8 cellular contexts compared by ENCODE assay signal in genomic region chr1:201792534-201793305, GRCh38. TPM values are rescaled to one million over a fixed set of nuclear protein-coding genes. Genes with fewer than 3 reads are reported as not detected.
DNase-seq lines count a peak whose midpoint lies in the region; ATAC-seq and TF ChIP-seq lines count a peak whose summit lies in the region.

No MANE protein-coding gene starts in this region.

- H3K79me1 ChIP-seq in mesendoderm (ENCODE audit: low read length) = no peaks in the 10 kb centered on the region

- no peak overlapping the region for H3K27ac Mint-ChIP-seq in activated CD8-positive, alpha-beta T cell treated with anti-CD3 and anti-CD28 coated beads, Interleukin-2, amount 10 ng/mL, durations not matched to agents 7 days and 5 days
- H3K27ac Mint-ChIP-seq in endodermal cell = no peak overlapping the region

- H3K4me1 ChIP-seq in endodermal cell (ENCODE audit: control insufficient read depth, insufficient read depth, low read length) (no peaks in the 10 kb centered on the region), mesendoderm (ENCODE audit: control insufficient read depth, low read depth, low read length) (no peaks in the 10 kb centered on the region)

- ATAC-seq in activated CD8-positive, alpha-beta T cell treated with anti-CD3 and anti-CD28 coated beads, Interleukin-2, amount 10 ng/mL, durations not matched to agents 7 days and 5 days = peak; percentile 78
- ATAC-seq in GM21528 (IDR thresholded peaks at IDR 0.05; ENCODE audit: low FRiP score, unreplicated experiment) = no peak

- H3K36me3 Mint-ChIP-seq in activated CD8-positive, alpha-beta T cell treated with anti-CD3 and anti-CD28 coated beads, Interleukin-2, amount 10 ng/mL, durations not matched to agents 7 days and 5 days (ENCODE audit: low read depth) = no peaks in the 10 kb centered on the region
- H3K36me3 Mint-ChIP-seq in endodermal cell (ENCODE audit: low read depth) = peaks cover 67% of the 10 kb centered on the region

- no peak overlapping the region for H3K4me3 Mint-ChIP-seq in activated CD8-positive, alpha-beta T cell treated with anti-CD3 and anti-CD28 coated beads, Interleukin-2, amount 10 ng/mL, durations not matched to agents 7 days and 5 days
- no peak overlapping the region for H3K4me3 Mint-ChIP-seq in endodermal cell

- H3K27me3 Mint-ChIP-seq in activated CD8-positive, alpha-beta T cell treated with anti-CD3 and anti-CD28 coated beads, Interleukin-2, amount 10 ng/mL, durations not matched to agents 7 days and 5 days (ENCODE audit: low read depth) = peaks cover under 1% of the 10 kb centered on the region
- no peaks in the 10 kb centered on the region for H3K27me3 Mint-ChIP-seq in endodermal cell (ENCODE audit: insufficient read depth)

- H3K9me3 ChIP-seq in endodermal cell (ENCODE audit: control insufficient read depth, low read length) = no peaks in the 10 kb centered on the region

- POLR2A ChIA-PET in activated CD8-positive, alpha-beta T cell treated with anti-CD3 and anti-CD28 coated beads, Interleukin-2, amount 10 ng/mL, durations not matched to agents 7 days and 5 days (lab: Charles Lee) = no interaction called here

- no peak overlapping the region for H3K27ac ChIP-seq in endodermal cell (ENCODE audit: low read depth, low read length)
- no peak overlapping the region for H3K27ac ChIP-seq in mesendoderm (ENCODE audit: low read depth, low read length)

- H2BK120ac ChIP-seq in mesendoderm (ENCODE audit: low read depth, low read length) = no peak overlapping the region

- no peak overlapping the region for H2BK15ac ChIP-seq in mesendoderm (replicated peaks; ENCODE audit: low read depth)

- H3K27me3 ChIP-seq in endodermal cell (ENCODE audit: control insufficient read depth, insufficient read depth, low read length, poor library complexity, severe bottlenecking) (no peaks in the 10 kb centered on the region), mesendoderm (ENCODE audit: insufficient read depth, low read length, poor library complexity) (no peaks in the 10 kb centered on the region)

- no peaks in the 10 kb centered on the region for H3K79me2 ChIP-seq in mesendoderm (ENCODE audit: control insufficient read depth, insufficient read depth, low read length)

- no peak overlapping the region for H3K18ac ChIP-seq in mesendoderm (ENCODE audit: low read length)

- H3K4me3 ChIP-seq in endodermal cell (ENCODE audit: low read length) (no peak overlapping the region), mesendoderm (ENCODE audit: low read length) (no peak overlapping the region)

- H4K8ac ChIP-seq in mesendoderm (ENCODE audit: low read depth, low read length) = no peak overlapping the region

- H2BK5ac ChIP-seq in mesendoderm (ENCODE audit: low read length) = no peak overlapping the region

- H3K4ac ChIP-seq in mesendoderm (ENCODE audit: low read depth, low read length) = no peak overlapping the region

- 67 to 69% methylated on average over 8 to 9 of the region's 9 CpGs for WGBS in endodermal cell (ENCODE audit: insufficient coverage in 1 of 2, insufficient read length in 1 of 2), 2 experiments
- WGBS in mesendoderm (ENCODE audit: extremely low coverage, insufficient coverage, low lambda C conversion rate) = no CpG with 5 or more reads among the region's 9 CpGs

- peaks cover 24% of the 10 kb centered on the region for H3K4me1 Mint-ChIP-seq in activated CD8-positive, alpha-beta T cell treated with anti-CD3 and anti-CD28 coated beads, Interleukin-2, amount 10 ng/mL, durations not matched to agents 7 days and 5 days (ENCODE audit: low read depth)
- H3K4me1 Mint-ChIP-seq in endodermal cell = no peaks in the 10 kb centered on the region

- no peak overlapping the region for H3K56ac ChIP-seq in mesendoderm (ENCODE audit: low read length)

- no peak overlapping the region for H3K23ac ChIP-seq in mesendoderm (ENCODE audit: low read length)

- no peak overlapping the region for H3K9ac ChIP-seq in endodermal cell (ENCODE audit: extremely low read depth, low read length, poor library complexity, severe bottlenecking)
- no peak overlapping the region for H3K9ac ChIP-seq in mesendoderm (ENCODE audit: low read length)

- CTCF ChIA-PET in activated CD8-positive, alpha-beta T cell treated with anti-CD3 and anti-CD28 coated beads, Interleukin-2, amount 10 ng/mL, durations not matched to agents 7 days and 5 days (lab: Charles Lee) = interaction anchor here (0.8 to 8.1 kb wide), 21 partner anchors 9 to 280 kb away, joined by 3 to 150 read pairs (median 4); no protein-coding TSS in a partner anchor

- no peak overlapping the region for H2AK5ac ChIP-seq in mesendoderm (ENCODE audit: low read length)

- no peak overlapping the region for H4K5ac ChIP-seq in mesendoderm (ENCODE audit: low read length)

- no peak overlapping the region for H3K4me2 ChIP-seq in mesendoderm (ENCODE audit: low read length)

- H3K9me3 Mint-ChIP-seq in activated CD8-positive, alpha-beta T cell treated with anti-CD3 and anti-CD28 coated beads, Interleukin-2, amount 10 ng/mL, durations not matched to agents 7 days and 5 days (ENCODE audit: insufficient read depth) = no peaks in the 10 kb centered on the region
- H3K9me3 Mint-ChIP-seq in endodermal cell = peaks cover 6% of the 10 kb centered on the region

- H3K36me3 ChIP-seq in endodermal cell (ENCODE audit: control insufficient read depth, insufficient read depth, low read length) = peaks cover 52% of the 10 kb centered on the region
- H3K36me3 ChIP-seq in mesendoderm (ENCODE audit: control insufficient read depth, insufficient read depth, low read length) = peaks cover 4% of the 10 kb centered on the region

- DNase-seq in CMK (ENCODE audit: low read depth) (peak; percentile 54), HPDE6-E6E7 (ENCODE audit: extremely low spot score) (peak; percentile 78), NCI-H82 treated with DMSO at 0.1 percent for 48 hours (lab: John Stamatoyannopoulos, UW; ENCODE audit: unreplicated experiment) (peak; percentile 86), endodermal cell (peak; percentile 95), mesendoderm (peak; percentile 89)
- peak; percentile 65 for DNase-seq in activated CD8-positive, alpha-beta T cell treated with anti-CD3 and anti-CD28 coated beads, Interleukin-2, amount 10 ng/mL, durations not matched to agents 7 days and 5 days
- DNase-seq in stimulated activated CD8-positive, alpha-beta memory T cell treated with anti-CD3 and anti-CD28 coated beads, Interleukin-2, amount 100 ng/mL, for 1 hour (ENCODE audit: low read depth in 2 of 2) = peak; percentile 5 to 12

- peak; percentile 96 for TF ChIP-seq CTCF in endodermal cell (conservative IDR thresholded peaks at IDR 0.05)

RNA-seq across cellular contexts. Expression of gene IPO9, which starts 36.2 kb away (rescaled TPM):
- total RNA-seq in activated CD8-positive, alpha-beta T cell treated with anti-CD3 and anti-CD28 coated beads, Interleukin-2, amount 10 ng/mL, durations not matched to agents 7 days and 5 days = 10 to 100 TPM; 55.3 to 58.1 TPM
- 100 to 1,000 TPM; 108 to 133 TPM for total RNA-seq in endodermal cell
- 89.7 TPM for polyA plus RNA-seq in endodermal cell (2013, experiment 1 of 2)
- polyA plus RNA-seq in endodermal cell (2013, experiment 2 of 2) = 83.8 TPM
- polyA plus RNA-seq in mesendoderm (2013, experiment 1 of 2) = 65.4 TPM
- polyA plus RNA-seq in mesendoderm (2013, experiment 2 of 2) = 63.3 TPM

Comparison
In these comparisons a context has a peak if more than half of its experiments do, and no peak if none do; other contexts are left out.
1. DNase-seq: peak in every context shown above with its lines; median percentile 95 in endodermal cell; 89 in mesendoderm; 86 in NCI-H82 treated with DMSO at 0.1 percent for 48 hours; 78 in HPDE6-E6E7; 65 in activated CD8-positive, alpha-beta T cell treated with anti-CD3 and anti-CD28 coated beads, Interleukin-2, amount 10 ng/mL, durations not matched to agents 7 days and 5 days; 54 in CMK; 8 in stimulated activated CD8-positive, alpha-beta memory T cell treated with anti-CD3 and anti-CD28 coated beads, Interleukin-2, amount 100 ng/mL, for 1 hour.